ENCODE assay signal across 19 cellular contexts in the genomic region with DNA sequence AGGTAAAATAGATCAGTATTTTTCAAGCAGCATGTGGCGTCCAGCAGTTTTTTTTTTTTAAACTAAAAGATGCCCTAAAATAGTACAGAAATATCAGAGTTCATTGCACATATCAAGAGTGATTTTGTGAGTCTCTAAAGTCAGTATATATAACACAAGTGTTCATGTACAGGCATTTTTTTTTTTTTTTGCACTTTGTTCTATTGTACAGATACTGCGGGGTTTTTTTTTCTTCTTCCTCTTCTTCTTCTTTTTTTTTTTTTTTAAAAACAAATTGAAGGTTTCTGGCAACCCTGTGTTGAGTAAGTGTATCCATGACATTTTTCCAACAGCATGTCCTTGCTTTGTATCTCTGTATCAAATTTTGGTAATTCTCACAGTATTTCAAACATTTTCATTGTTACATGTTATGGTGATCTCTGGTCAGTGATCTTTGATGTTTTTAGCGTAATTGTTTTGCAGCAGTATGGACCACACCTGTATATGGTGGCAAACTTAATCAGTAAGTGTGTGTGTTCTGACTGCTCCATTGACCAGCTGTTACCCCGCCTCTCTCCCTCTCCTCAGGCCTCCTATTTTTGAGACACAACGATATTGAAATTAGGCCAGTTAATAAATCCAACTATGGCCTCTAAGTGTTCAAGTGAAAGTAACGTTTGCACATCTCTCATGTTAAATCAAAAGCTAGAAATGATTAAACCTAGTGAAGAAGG.
DNase-seq lines count a peak whose midpoint lies in the region; ATAC-seq and TF ChIP-seq lines count a peak whose summit lies in the region.
"Had no signal": no experiment of that assay in that cellular context is flagged by ENCODE, and none has a peak within 500 bp of the region (broad histone marks: within the 10 kb centered on the region; RNA-seq: fewer than 3 reads in every experiment).

No MANE protein-coding gene starts in this region.

- H3K4me1 Mint-ChIP-seq in CD4-positive, alpha-beta T cell (ENCODE audit: low read depth), result peaks cover 19% of the 10 kb centered on the region

- H3K27me3 ChIP-seq in Panc1 (ENCODE audit: control insufficient read depth, insufficient read depth, low read length) (no peaks in the 10 kb centered on the region), left lung (no peaks in the 10 kb centered on the region), smooth muscle cell (ENCODE audit: low read depth) (no peaks in the 10 kb centered on the region), Karpas-422 (ENCODE audit: low read length) (no peaks in the 10 kb centered on the region), A673 (replicated peaks; ENCODE audit: insufficient read depth, low read depth, low read length, poor library complexity) (no peaks in the 10 kb centered on the region)
- H3K27me3 ChIP-seq in CD4-positive, alpha-beta T cell (ENCODE audit: control insufficient read depth, insufficient read depth, low read length), result no peaks in the 10 kb centered on the region
- H3K27me3 ChIP-seq: body of pancreas, vagina had no signal

- H3K79me2 ChIP-seq in smooth muscle cell (ENCODE audit: low read depth) (peaks cover 100% of the 10 kb centered on the region), Karpas-422 (ENCODE audit: low read length) (no peaks in the 10 kb centered on the region)

- H3K4me1 ChIP-seq in Panc1 (ENCODE audit: control insufficient read depth, insufficient read depth, low read length) (peaks cover 100% of the 10 kb centered on the region), left lung (peaks cover 30 to 57% of the 10 kb centered on the region in 2 donors), smooth muscle cell (ENCODE audit: low read depth) (peaks cover 45% of the 10 kb centered on the region), Karpas-422 (ENCODE audit: low read length) (no peaks in the 10 kb centered on the region), A673 (ENCODE audit: insufficient read depth, low read length, poor library complexity, severe bottlenecking) (peaks cover 5% of the 10 kb centered on the region)

- H3F3A ChIP-seq in smooth muscle cell (ENCODE audit: low read depth), result no peaks in the 10 kb centered on the region

- no peak for TF ChIP-seq CTCF in GM12865 (IDR thresholded peaks at IDR 0.05; ENCODE audit: insufficient read depth, low read depth, low read length, missing control alignments)
- TF ChIP-seq CTCF in Panc1 (IDR thresholded peaks at IDR 0.05), result no peak
- no peak for TF ChIP-seq CTCF in left lung (IDR thresholded peaks at IDR 0.05)
- no peak for TF ChIP-seq CTCF in smooth muscle cell (IDR thresholded peaks at IDR 0.05; ENCODE audit: borderline replicate concordance, insufficient read depth, poor library complexity, severe bottlenecking)
- no peak for TF ChIP-seq CTCF in A673 (conservative IDR thresholded peaks at IDR 0.05; ENCODE audit: low read depth, low read length)
- TF ChIP-seq CTCF in CD4-positive, alpha-beta T cell (IDR thresholded peaks at IDR 0.05), result no peak

- no peak overlapping the region for H2AFZ ChIP-seq in smooth muscle cell (ENCODE audit: low read depth)
- H2AFZ ChIP-seq in Karpas-422 (ENCODE audit: low read length), result no peak overlapping the region

- CTCF ChIA-PET in Panc1 (lab: Charles Lee), result interaction anchor here (0.5 kb wide), 1 partner anchor 38 kb away, joined by 6 read pairs; no protein-coding TSS in a partner anchor
- CTCF ChIA-PET in A673 (lab: Charles Lee), result no interaction called here
- CTCF ChIA-PET in CD4-positive, alpha-beta T cell (lab: Charles Lee), result no interaction called here

- H3K9me2 ChIP-seq in Karpas-422 (replicated peaks; ENCODE audit: insufficient read depth, low read length), result no peaks in the 10 kb centered on the region

- H4K20me1 ChIP-seq in smooth muscle cell (ENCODE audit: low read depth) (peaks cover 98% of the 10 kb centered on the region), Karpas-422 (ENCODE audit: insufficient read depth, low read depth, low read length) (no peaks in the 10 kb centered on the region)

- no peaks in the 10 kb centered on the region for H3K9me3 ChIP-seq in Panc1 (ENCODE audit: control insufficient read depth, insufficient read depth, low read depth, low read length)
- H3K9me3 ChIP-seq in left lung, result no peaks in the 10 kb centered on the region
- no peaks in the 10 kb centered on the region for H3K9me3 ChIP-seq in smooth muscle cell (replicated peaks; ENCODE audit: low read depth)
- H3K9me3 ChIP-seq in Karpas-422 (ENCODE audit: low read length), result no peaks in the 10 kb centered on the region
- H3K9me3 ChIP-seq in A673 (ENCODE audit: low read depth, low read length, poor library complexity, severe bottlenecking), result no peaks in the 10 kb centered on the region
- no peaks in the 10 kb centered on the region for H3K9me3 ChIP-seq in CD4-positive, alpha-beta T cell (ENCODE audit: control insufficient read depth, low read length)
- H3K9me3 ChIP-seq: body of pancreas, vagina had no signal

- H3K36me3 ChIP-seq in Panc1 (ENCODE audit: control insufficient read depth, insufficient read depth, low read length), result no peaks in the 10 kb centered on the region; the same call in 1 of the 2 replicates
- H3K36me3 ChIP-seq in left lung, result no peaks in the 10 kb centered on the region
- no peaks in the 10 kb centered on the region for H3K36me3 ChIP-seq in smooth muscle cell (ENCODE audit: low read depth)
- no peaks in the 10 kb centered on the region for H3K36me3 ChIP-seq in Karpas-422 (ENCODE audit: insufficient read depth, low read length)
- no peaks in the 10 kb centered on the region for H3K36me3 ChIP-seq in A673 (ENCODE audit: insufficient read depth, low read length, poor library complexity, severe bottlenecking)
- H3K36me3 ChIP-seq: vagina had no signal

- ATAC-seq in Panc1 (no peak), left lung (peak; percentile 13), GM21526 (IDR thresholded peaks at IDR 0.05; ENCODE audit: low FRiP score, unreplicated experiment) (no peak)
- no peak for ATAC-seq in CD4-positive, alpha-beta T cell (ENCODE audit: poor library complexity)
- ATAC-seq: body of pancreas had no signal

- H3K4me3 ChIP-seq in GM12865 (ENCODE audit: low read depth, low read length) (no peak overlapping the region), Panc1 (ENCODE audit: low read depth in 2 of 2, low read length in 2 of 2) (no peak overlapping the region), left lung (no peak overlapping the region), smooth muscle cell (no peak overlapping the region), Karpas-422 (ENCODE audit: low read length) (no peak overlapping the region), A673 (ENCODE audit: low read depth, low read length, poor library complexity, severe bottlenecking) (no peak overlapping the region)
- H3K4me3 ChIP-seq: body of pancreas, vagina had no signal

- H3K27ac Mint-ChIP-seq in CD4-positive, alpha-beta T cell, result no peak overlapping the region
- H3K27ac Mint-ChIP-seq: activated CD4-positive, alpha-beta T cell treated with anti-CD3 and anti-CD28 coated beads, Interleukin-2, amount 10 ng/mL, durations not matched to agents 7 days and 5 days; activated naive CD4-positive, alpha-beta T cell treated with anti-CD3 and anti-CD28 coated beads, Interleukin-2, amount 10 ng/mL, durations not matched to agents 7 days and 5 days had no signal

- POLR2A ChIA-PET in Panc1 (lab: Charles Lee) (no interaction called here), A673 (lab: Charles Lee; ENCODE audit: low non-redundant PET) (no interaction called here)
- POLR2A ChIA-PET in CD4-positive, alpha-beta T cell (lab: Charles Lee), result no interaction called here

- H3K9ac ChIP-seq in smooth muscle cell (ENCODE audit: low read depth) (no peak overlapping the region), Karpas-422 (ENCODE audit: low read length) (no peak overlapping the region)

- H3K27ac ChIP-seq in Panc1 (ENCODE audit: low read length), result peak overlapping the region; percentile 99
- H3K27ac ChIP-seq in left lung, result peak overlapping the region; percentile 63 to 85
- peak overlapping the region; percentile 40 for H3K27ac ChIP-seq in smooth muscle cell (ENCODE audit: low read depth)
- no peak overlapping the region for H3K27ac ChIP-seq in Karpas-422 (ENCODE audit: low read length)
- H3K27ac ChIP-seq in A673 (ENCODE audit: low read depth, low read length, poor library complexity, severe bottlenecking), result no peak overlapping the region
- H3K27ac ChIP-seq in CD4-positive, alpha-beta T cell (ENCODE audit: low read depth, low read length), result no peak overlapping the region
- H3K27ac ChIP-seq: vagina had no signal

- no peaks in the 10 kb centered on the region for H3K9me3 Mint-ChIP-seq in CD4-positive, alpha-beta T cell
- H3K9me3 Mint-ChIP-seq: activated CD4-positive, alpha-beta T cell treated with anti-CD3 and anti-CD28 coated beads, Interleukin-2, amount 10 ng/mL, durations not matched to agents 7 days and 5 days; activated naive CD4-positive, alpha-beta T cell treated with anti-CD3 and anti-CD28 coated beads, Interleukin-2, amount 10 ng/mL, durations not matched to agents 7 days and 5 days had no signal

- H3K4me3 Mint-ChIP-seq in CD4-positive, alpha-beta T cell, result no peak overlapping the region
- H3K4me3 Mint-ChIP-seq: activated CD4-positive, alpha-beta T cell treated with anti-CD3 and anti-CD28 coated beads, Interleukin-2, amount 10 ng/mL, durations not matched to agents 7 days and 5 days; activated naive CD4-positive, alpha-beta T cell treated with anti-CD3 and anti-CD28 coated beads, Interleukin-2, amount 10 ng/mL, durations not matched to agents 7 days and 5 days had no signal

- no TSS peak for BruUV-seq in Panc1 (replicated peaks; lab: Mats Ljungman, UMichigan)
- no TSS peak for BruUV-seq in A673 (replicated peaks; lab: Mats Ljungman, UMichigan)

- DNase-seq in GM12865 (ENCODE audit: low read depth), result peak; percentile 24
- no peak for DNase-seq in Panc1 (ENCODE audit: low read depth, low spot score)
- DNase-seq in left lung, result no peak
- no peak for DNase-seq in smooth muscle cell (lab: John Stamatoyannopoulos, UW; ENCODE audit: unreplicated experiment)
- DNase-seq in Karpas-422, result no peak
- no peak for DNase-seq in A673 (ENCODE audit: low spot score)
- DNase-seq in CD4-positive, alpha-beta T cell, result no peak
- DNase-seq: activated CD4-positive, alpha-beta T cell treated with anti-CD3 and anti-CD28 coated beads, Interleukin-2, amount 10 ng/mL, durations not matched to agents 7 days and 5 days; activated naive CD4-positive, alpha-beta T cell treated with anti-CD3 and anti-CD28 coated beads, Interleukin-2, amount 10 ng/mL, durations not matched to agents 7 days and 5 days; body of pancreas; dermis blood vessel endothelial cell; glutamatergic neuron; H7; NCI-H1694; NCI-H446; small intestine; T-helper 9 cell had no signal

- in situ Hi-C loops in Panc1 (cut with HindIII; ENCODE audit: low pct_unique_long_range_greater_than_20kb, low sequenced_read_pairs), result no loop called here

- peaks cover 29% of the 10 kb centered on the region for H3K27me3 Mint-ChIP-seq in CD4-positive, alpha-beta T cell

- 95% methylated on average over 6 of the region's 6 CpGs for WGBS in smooth muscle cell (ENCODE audit: low lambda C conversion rate)

- intact Hi-C loops in Panc1 (cut with micrococcal nuclease; ENCODE audit: unreplicated experiment), result no loop called here
- intact Hi-C loops in left lung (cut with DNase I), result no loop called here
- intact Hi-C loops in A673 (cut with micrococcal nuclease; ENCODE audit: unreplicated experiment), result no loop called here
- intact Hi-C loops in CD4-positive, alpha-beta T cell (cut with DNase I, micrococcal nuclease), result no loop called here

- H3K36me3 Mint-ChIP-seq in CD4-positive, alpha-beta T cell (ENCODE audit: low read depth), result no peaks in the 10 kb centered on the region
- H3K36me3 Mint-ChIP-seq: activated naive CD4-positive, alpha-beta T cell treated with anti-CD3 and anti-CD28 coated beads, Interleukin-2, amount 10 ng/mL, durations not matched to agents 7 days and 5 days had no signal

- H3K4me2 ChIP-seq in smooth muscle cell (no peak overlapping the region), Karpas-422 (ENCODE audit: low read depth, low read length, poor library complexity, severe bottlenecking) (no peak overlapping the region)

Comparison
In these comparisons a context has a peak if more than half of its experiments do, and no peak if none do; other contexts are left out.
1. H3K27ac ChIP-seq: peak in Panc1 (single experiment), left lung (2 of 2) and smooth muscle cell (single experiment); none in Karpas-422 (single experiment), A673 (single experiment) and CD4-positive, alpha-beta T cell (single experiment).